Comparison of ENCODE assay signal across 15 cellular contexts in genomic region chr13:75425216-75426009, GRCh38. TPM values are rescaled to one million over a fixed set of nuclear protein-coding genes. Genes with fewer than 3 reads are reported as not detected.
DNase-seq lines count a peak whose midpoint lies in the region; ATAC-seq, FAIRE-seq and TF ChIP-seq lines count a peak whose summit lies in the region.
"Had no signal": no experiment of that assay in that cellular context is flagged by ENCODE, and none has a peak within 500 bp of the region (broad histone marks: within the 10 kb centered on the region; RNA-seq: fewer than 3 reads in every experiment).

No MANE protein-coding gene starts in this region.

- no peaks in the 10 kb centered on the region for H3K27me3 ChIP-seq in left ventricle myocardium inferior (ENCODE audit: low read depth)
- no peaks in the 10 kb centered on the region for H3K27me3 ChIP-seq in aorta (ENCODE audit: control insufficient read depth in 1 of 2, insufficient read depth in 2 of 2, low read length in 1 of 2)
- H3K27me3 ChIP-seq: BE2C had no signal

- H3K4me3 ChIP-seq in left ventricle myocardium inferior (no peak overlapping the region), aorta (ENCODE audit: low read length in 2 of 2) (no peak overlapping the region), mucosa of descending colon (no peak overlapping the region)

- DNase-seq in GM18507 (ENCODE audit: extremely low spot score, insufficient read length, low read depth) = no peak
- DNase-seq in SK-N-DZ (ENCODE audit: low spot score) = peak; percentile 57
- no peak for DNase-seq in EL
- DNase-seq in left ventricle myocardium inferior = no peak
- DNase-seq in aorta = no peak
- DNase-seq in mucosa of descending colon = no peak
- DNase-seq: activated effector memory CD4-positive, alpha-beta T cell treated with anti-CD3 and anti-CD28 coated beads, Interleukin-2, amount 50 U/mL, for 16 hours; BE2C; foreskin melanocyte; NCI-H187 treated with DMSO at 0.1 percent for 48 hours had no signal

- FAIRE-seq in GM18507 (lab: Jason Lieb, UNC) = peak; percentile 78

- H3K36me3 ChIP-seq in left ventricle myocardium inferior (no peaks in the 10 kb centered on the region), aorta (ENCODE audit: control insufficient read depth in 1 of 2, insufficient read depth in 2 of 2, low read length in 1 of 2) (no peaks in the 10 kb centered on the region), mucosa of descending colon (ENCODE audit: low read depth) (no peaks in the 10 kb centered on the region)
- H3K36me3 ChIP-seq: BE2C had no signal

- H3K9me3 ChIP-seq in left ventricle myocardium inferior (replicated peaks) (no peaks in the 10 kb centered on the region), aorta (ENCODE audit: control insufficient read depth, low read length) (no peaks in the 10 kb centered on the region), mucosa of descending colon (no peaks in the 10 kb centered on the region)
- H3K9me3 ChIP-seq: BE2C had no signal

- ATAC-seq in GM21390 (IDR thresholded peaks at IDR 0.05; ENCODE audit: unreplicated experiment) (peak; percentile 76), HG03095 (IDR thresholded peaks at IDR 0.05; ENCODE audit: unreplicated experiment) (peak; percentile 71), aorta (ENCODE audit: low FRiP score) (no peak), mucosa of descending colon (no peak)
- ATAC-seq: left lobe of liver had no signal

- WGBS in aorta, 2 donors = 78 to 90% methylated on average over 3 of the region's 3 CpGs

- intact Hi-C loops in left ventricle myocardium inferior (cut with micrococcal nuclease) (no loop called here), aorta (cut with DNase I) (no loop called here), mucosa of descending colon (cut with DNase I, micrococcal nuclease) (no loop called here)

- H3K27ac ChIP-seq in left ventricle myocardium inferior (replicated peaks) (no peak overlapping the region), aorta (ENCODE audit: low read depth in 1 of 2, low read length in 2 of 2) (no peak overlapping the region)
- H3K27ac ChIP-seq: HL-60, VCaP had no signal

- peaks cover 63% of the 10 kb centered on the region for H3K4me1 ChIP-seq in left ventricle myocardium inferior
- no peaks in the 10 kb centered on the region for H3K4me1 ChIP-seq in aorta (ENCODE audit: control insufficient read depth in 1 of 2, insufficient read depth in 2 of 2, low read length in 2 of 2)
- H3K4me1 ChIP-seq in mucosa of descending colon (ENCODE audit: low read depth) = no peaks in the 10 kb centered on the region

- TF ChIP-seq CTCF in left ventricle myocardium inferior (IDR thresholded peaks at IDR 0.05; ENCODE audit: borderline replicate concordance) (no peak), mucosa of descending colon (IDR thresholded peaks at IDR 0.05) (no peak)

RNA-seq across cellular contexts. Expression of gene TBC1D4, which starts 56.6 kb away (rescaled TPM):
- polyA plus RNA-seq in SK-N-DZ (2014; cell fraction: cytosol; rRNA removed) = 20.4 and 25.7 TPM in 2 replicates
- polyA plus RNA-seq in SK-N-DZ (2014; cell fraction: nucleus; rRNA removed) = 32.4 and 46.2 TPM in 2 replicates
- total RNA-seq in left ventricle myocardium inferior = 97.5 TPM
- total RNA-seq in aorta = 10 to 100 TPM in 1 of 2 donors, 1 to 10 TPM in 1; 9.1 to 16.3 TPM
- 1 to 10 TPM; 1.4 to 3.3 TPM for polyA plus RNA-seq in aorta
- 10 to 100 TPM; 13.4 to 24.6 (median 13.8) TPM for total RNA-seq in mucosa of descending colon

Comparison
In these comparisons a context has a peak if more than half of its experiments do, and no peak if none do; other contexts are left out.
1. ATAC-seq: peak in GM21390 (single experiment) and HG03095 (single experiment); none in aorta (single experiment) and mucosa of descending colon (single experiment).